In the genomic region with DNA sequence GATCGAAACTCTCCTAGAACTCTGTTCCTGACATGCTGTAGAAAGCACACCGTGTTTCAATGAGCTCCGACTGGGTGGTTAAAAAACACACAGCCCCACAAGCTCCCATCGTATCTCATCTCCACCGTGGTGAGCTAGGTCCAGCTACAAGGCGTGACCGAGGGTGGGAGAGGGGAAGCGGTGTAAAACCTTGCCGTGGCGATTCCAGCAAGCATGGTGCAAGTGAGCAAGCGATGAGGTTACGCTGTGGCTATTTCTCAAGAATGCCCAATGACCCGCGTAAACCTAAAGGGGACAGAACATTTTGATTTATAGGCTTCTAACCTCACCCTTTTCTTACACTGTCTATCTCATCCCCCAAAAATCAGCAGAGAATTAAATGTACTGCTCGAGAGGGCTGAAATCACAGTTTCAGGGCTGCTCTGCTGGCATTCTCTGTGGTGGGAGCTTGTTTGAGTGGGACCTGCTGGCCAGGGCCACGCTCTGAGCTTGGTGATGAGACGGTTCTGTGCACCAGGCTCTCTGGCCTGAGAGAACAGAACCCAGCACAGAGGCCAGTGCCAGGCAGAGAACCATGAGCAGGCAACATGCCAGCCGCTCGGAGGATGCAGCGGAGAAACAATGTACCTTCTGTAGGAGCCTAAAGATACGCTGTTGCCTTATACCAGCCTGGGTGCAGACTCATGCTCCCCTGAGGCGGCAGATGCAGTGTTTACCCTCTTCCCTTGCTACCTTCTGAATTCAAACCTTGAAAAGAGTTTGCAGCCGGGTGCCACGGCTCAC, we compare ENCODE assay signal across 19 cellular contexts. TPM values are rescaled to one million over a fixed set of nuclear protein-coding genes. Genes with fewer than 3 reads are reported as not detected.
A peak's percentile ranks its signal among the peaks of the same experiment; 100 is the strongest.
DNase-seq lines count a peak whose midpoint lies in the region; ATAC-seq and TF ChIP-seq lines count a peak whose summit lies in the region.
"Had no signal": no experiment of that assay in that cellular context is flagged by ENCODE, and none has a peak within 500 bp of the region (broad histone marks: within the 10 kb centered on the region; RNA-seq: fewer than 3 reads in every experiment).

No MANE protein-coding gene starts in this region.

- peaks cover 11 to 18% of the 10 kb centered on the region in 2 experiments for H3K4me1 Mint-ChIP-seq in H9
- H3K4me1 Mint-ChIP-seq in CD4-positive, alpha-beta memory T cell, result peaks cover 0 to 1% (median 0%) of the 10 kb centered on the region in 4 donors

- H4K91ac ChIP-seq in H9 (ENCODE audit: insufficient read length, low read depth, low read length), result no peak overlapping the region

- 0 out of 7 replicates have a peak, but pooled peaks cover 0 to 3% (median 0%) of the 10 kb centered on the region in 3 experiments for H3K36me3 Mint-ChIP-seq in H9 (ENCODE audit: insufficient read depth in 1 of 3, low read depth in 3 of 3)
- H3K36me3 Mint-ChIP-seq in CD4-positive, alpha-beta memory T cell, result no peaks in the 10 kb centered on the region

- H4K20me1 ChIP-seq in H9 (ENCODE audit: control insufficient read depth, insufficient read depth, insufficient read length), result no peaks in the 10 kb centered on the region

- no peaks in the 10 kb centered on the region for H3K27me3 ChIP-seq in H9 (ENCODE audit: insufficient read depth, low read length)
- H3K27me3 ChIP-seq in dorsolateral prefrontal cortex, result no peaks in the 10 kb centered on the region
- no peaks in the 10 kb centered on the region for H3K27me3 ChIP-seq in mesendoderm (ENCODE audit: insufficient read depth, low read length, poor library complexity)
- no peaks in the 10 kb centered on the region for H3K27me3 ChIP-seq in CD4-positive, alpha-beta memory T cell (ENCODE audit: insufficient read depth, low read length)

- CTCF ChIA-PET in CD4-positive, alpha-beta memory T cell (lab: Charles Lee; ENCODE audit: partially characterized antibody), result interaction anchor here (1.0 kb wide), 1 partner anchor 191 kb away, joined by 3 read pairs; no protein-coding TSS in a partner anchor

- H3K27me3 Mint-ChIP-seq in H9 (ENCODE audit: low read depth), result no peaks in the 10 kb centered on the region
- H3K27me3 Mint-ChIP-seq in CD4-positive, alpha-beta memory T cell, result peaks cover 0 to 3% of the 10 kb centered on the region in 2 donors
- H3K27me3 Mint-ChIP-seq: CD4-positive, alpha-beta T cell had no signal

- H3K18ac ChIP-seq in H9 (ENCODE audit: insufficient read length, low read depth, low read length) (no peak overlapping the region), mesendoderm (ENCODE audit: low read length) (no peak overlapping the region)

- no peak for DNase-seq in H9
- DNase-seq in dorsolateral prefrontal cortex, result peak in 8 of 10 donors; percentile 55 to 84 (median 73)
- no peak for DNase-seq in mesendoderm
- DNase-seq in substantia nigra (lab: John Stamatoyannopoulos, UW), result peak in 41 of 49 donors; percentile 22 to 78 (median 61)
- DNase-seq in OCI-M2 (lab: John Stamatoyannopoulos, UW; ENCODE audit: unreplicated experiment), result no peak
- DNase-seq in CD4-positive, alpha-beta memory T cell, result no peak
- no peak for DNase-seq in NCI-H2227 treated with DMSO at 0.1 percent for 48 hours (lab: John Stamatoyannopoulos, UW)
- DNase-seq: AML-193; CD4-positive, alpha-beta T cell; DND-41; GDM1; GOT3; KG1; NCI-H1092; NCI-H1694; NCI-H2107; NCI-H446; PC-3 had no signal

- H3K14ac ChIP-seq in H9 (ENCODE audit: insufficient read depth, low read length), result no peak overlapping the region

- no peak overlapping the region for H2AK5ac ChIP-seq in H9 (ENCODE audit: insufficient read length, low read length)
- H2AK5ac ChIP-seq in mesendoderm (ENCODE audit: low read length), result no peak overlapping the region

- H3K79me2 ChIP-seq in H9 (ENCODE audit: insufficient read depth, low read length) (no peaks in the 10 kb centered on the region), mesendoderm (ENCODE audit: control insufficient read depth, insufficient read depth, low read length) (no peaks in the 10 kb centered on the region)

- H2AFZ ChIP-seq in H9 (ENCODE audit: low read length), result no peak overlapping the region

- H2BK12ac ChIP-seq in H9 (ENCODE audit: insufficient read length, low read depth, low read length), result no peak overlapping the region

- H4K5ac ChIP-seq in H9 (ENCODE audit: insufficient read length, low read depth, low read length) (no peak overlapping the region), mesendoderm (ENCODE audit: low read length) (no peak overlapping the region)

- H4K8ac ChIP-seq in H9 (replicated peaks; ENCODE audit: insufficient read length, low read depth, low read length), result no peak overlapping the region
- H4K8ac ChIP-seq in mesendoderm (ENCODE audit: low read depth, low read length), result no peak overlapping the region

- H3K4me3 ChIP-seq in dorsolateral prefrontal cortex, result peak overlapping the region in 10 of 59 donors; percentile 2 to 37 (median 25)
- no peak overlapping the region for H3K4me3 ChIP-seq in mesendoderm (ENCODE audit: low read length)
- no peak overlapping the region for H3K4me3 ChIP-seq in CD4-positive, alpha-beta memory T cell (ENCODE audit: low read length in 2 of 2)

- H2BK20ac ChIP-seq in H9 (ENCODE audit: low read depth, low read length, poor library complexity, severe bottlenecking), result no peak overlapping the region

- no peak overlapping the region for H2BK5ac ChIP-seq in H9 (ENCODE audit: insufficient read length, low read length)
- no peak overlapping the region for H2BK5ac ChIP-seq in mesendoderm (ENCODE audit: low read length)

- H2BK15ac ChIP-seq in H9 (ENCODE audit: low read depth, low read length), result no peak overlapping the region
- H2BK15ac ChIP-seq in mesendoderm (replicated peaks; ENCODE audit: low read depth), result no peak overlapping the region

- H3K4me3 Mint-ChIP-seq in H9, result no peak overlapping the region
- no peak overlapping the region for H3K4me3 Mint-ChIP-seq in CD4-positive, alpha-beta memory T cell
- H3K4me3 Mint-ChIP-seq: CD4-positive, alpha-beta T cell had no signal

- H3K36me3 ChIP-seq in mesendoderm (ENCODE audit: control insufficient read depth, insufficient read depth, low read length), result no peaks in the 10 kb centered on the region
- H3K36me3 ChIP-seq in CD4-positive, alpha-beta memory T cell (ENCODE audit: insufficient read depth, low read length), result no peaks in the 10 kb centered on the region

- no peak overlapping the region for H3K4me2 ChIP-seq in H9 (ENCODE audit: insufficient read depth, insufficient read length, low read length)
- no peak overlapping the region for H3K4me2 ChIP-seq in mesendoderm (ENCODE audit: low read length)

- no peak overlapping the region for H3K9ac ChIP-seq in H9 (ENCODE audit: extremely low read depth, insufficient read length, low read length)
- H3K9ac ChIP-seq in mesendoderm (ENCODE audit: low read length), result no peak overlapping the region

- no peak overlapping the region for H3K27ac ChIP-seq in H9 (ENCODE audit: insufficient read length, low read depth, low read length)
- H3K27ac ChIP-seq in dorsolateral prefrontal cortex, result peak overlapping the region in 42 of 59 donors; percentile 0 to 89 (median 68)
- no peak overlapping the region for H3K27ac ChIP-seq in mesendoderm (ENCODE audit: low read depth, low read length)
- H3K27ac ChIP-seq in substantia nigra (ENCODE audit: low read depth, low read length, poor library complexity, severe bottlenecking), result peak overlapping the region; percentile 62
- H3K27ac ChIP-seq in CD4-positive, alpha-beta memory T cell (ENCODE audit: low read depth, low read length), result no peak overlapping the region

- ATAC-seq in HG03039 (IDR thresholded peaks at IDR 0.05; ENCODE audit: unreplicated experiment), result no peak
- ATAC-seq: PC-3 had no signal

- intact Hi-C loops in dorsolateral prefrontal cortex (cut with DNase I), result no loop called here
- intact Hi-C loops in CD4-positive, alpha-beta memory T cell (cut with micrococcal nuclease), result no loop called here

- H3K56ac ChIP-seq in H9 (ENCODE audit: insufficient read length, low read depth, low read length), result no peak overlapping the region
- no peak overlapping the region for H3K56ac ChIP-seq in mesendoderm (ENCODE audit: low read length)

- H3K9me3 ChIP-seq in H9 (ENCODE audit: control insufficient read depth, low read depth, low read length), result no peaks in the 10 kb centered on the region
- H3K9me3 ChIP-seq in CD4-positive, alpha-beta memory T cell (ENCODE audit: control insufficient read depth in 1 of 2, low read length in 2 of 2), result no peaks in the 10 kb centered on the region

- no peak overlapping the region for H3T11ph ChIP-seq in H9 (ENCODE audit: low read length)

- no peak for TF ChIP-seq CTCF in H9 (conservative IDR thresholded peaks at IDR 0.05)
- TF ChIP-seq CTCF in dorsolateral prefrontal cortex (IDR thresholded peaks at IDR 0.05 in 54 of 56, conservative IDR thresholded peaks at IDR 0.05 in 2 of 56; ENCODE audit: low read depth in 1 of 56, partially characterized antibody in 56 of 56), result no peak

- H3K4ac ChIP-seq in H9 (ENCODE audit: low read depth, low read length), result no peak overlapping the region
- no peak overlapping the region for H3K4ac ChIP-seq in mesendoderm (ENCODE audit: low read depth, low read length)

- H3K4me1 ChIP-seq in H9 (ENCODE audit: insufficient read depth, low read length), result no peaks in the 10 kb centered on the region
- H3K4me1 ChIP-seq in mesendoderm (ENCODE audit: control insufficient read depth, low read depth, low read length), result no peaks in the 10 kb centered on the region
- H3K4me1 ChIP-seq in CD4-positive, alpha-beta memory T cell (ENCODE audit: insufficient read depth, low read length), result no peaks in the 10 kb centered on the region

- WGBS in H9 (ENCODE audit: extremely low coverage, insufficient read length, low lambda C conversion rate), result no CpG with 5 or more reads among the region's 24 CpGs
- no CpG with 5 or more reads among the region's 24 CpGs for WGBS in mesendoderm (ENCODE audit: extremely low coverage, insufficient coverage, low lambda C conversion rate)

- POLR2A ChIA-PET in CD4-positive, alpha-beta memory T cell (lab: Charles Lee; ENCODE audit: partially characterized antibody), result no interaction called here

- H3K27ac Mint-ChIP-seq in H9, result peak overlapping the region in 2 of 3 experiments; percentile 38 to 66; a peak in 3 of 7 replicates
- H3K27ac Mint-ChIP-seq in CD4-positive, alpha-beta memory T cell, result no peak overlapping the region
- H3K27ac Mint-ChIP-seq: CD4-positive, alpha-beta T cell had no signal

- no peaks in the 10 kb centered on the region for H3K23me2 ChIP-seq in H9 (ENCODE audit: insufficient read length, low read depth, low read length, poor library complexity, severe bottlenecking)

- H3K9me3 Mint-ChIP-seq in H9, result no peaks in the 10 kb centered on the region
- no peaks in the 10 kb centered on the region for H3K9me3 Mint-ChIP-seq in CD4-positive, alpha-beta memory T cell
- H3K9me3 Mint-ChIP-seq: CD4-positive, alpha-beta T cell had no signal

- H3K23ac ChIP-seq in H9 (ENCODE audit: insufficient read length, low read depth, low read length), result no peak overlapping the region
- H3K23ac ChIP-seq in mesendoderm (ENCODE audit: low read length), result peak overlapping the region; percentile 4

- H3K79me1 ChIP-seq in H9 (ENCODE audit: insufficient read depth, low read depth, low read length, poor library complexity, severe bottlenecking) (peaks cover 2% of the 10 kb centered on the region), mesendoderm (ENCODE audit: low read length) (no peaks in the 10 kb centered on the region)

- H2BK120ac ChIP-seq in H9 (ENCODE audit: low read depth, low read length, poor library complexity, severe bottlenecking) (no peak overlapping the region), mesendoderm (ENCODE audit: low read depth, low read length) (no peak overlapping the region)

RNA-seq across cellular contexts. Expression of a gene that starts 10.2 kb away (rescaled TPM):
- total RNA-seq in H9 (2021) (11.5 and 14.6 TPM in 2 replicates), dorsolateral prefrontal cortex (10 to 100 TPM; 19.9 to 80.8 (median 42.7) TPM)
- 3.0 TPM for polyA plus RNA-seq in mesendoderm (2013, experiment 1 of 2)
- polyA plus RNA-seq in mesendoderm (2013, experiment 2 of 2), result 3.0 TPM
- 10 to 100 TPM; 10.5 to 11.0 TPM for total RNA-seq in CD4-positive, alpha-beta memory T cell
- polyA plus RNA-seq in CD4-positive, alpha-beta memory T cell, result 1 to 10 TPM; 1.9 to 3.5 TPM

Comparison
In these comparisons a context has a peak if more than half of its experiments do, and no peak if none do; other contexts are left out.
1. DNase-seq: peak in dorsolateral prefrontal cortex (8 of 10) and substantia nigra (41 of 49); none in H9 (single experiment), mesendoderm (single experiment), OCI-M2 (single experiment), CD4-positive, alpha-beta memory T cell (0 of 5) and NCI-H2227 treated with DMSO at 0.1 percent for 48 hours (single experiment).
2. H3K27ac ChIP-seq: peak in dorsolateral prefrontal cortex (42 of 59) and substantia nigra (single experiment); none in H9 (single experiment), mesendoderm (single experiment) and CD4-positive, alpha-beta memory T cell (single experiment).
3. H3K27ac Mint-ChIP-seq: peak in H9 (2 of 3); none in CD4-positive, alpha-beta memory T cell (0 of 7).